Comparison of ENCODE assay signal across 1 cellular context in the genomic region with DNA sequence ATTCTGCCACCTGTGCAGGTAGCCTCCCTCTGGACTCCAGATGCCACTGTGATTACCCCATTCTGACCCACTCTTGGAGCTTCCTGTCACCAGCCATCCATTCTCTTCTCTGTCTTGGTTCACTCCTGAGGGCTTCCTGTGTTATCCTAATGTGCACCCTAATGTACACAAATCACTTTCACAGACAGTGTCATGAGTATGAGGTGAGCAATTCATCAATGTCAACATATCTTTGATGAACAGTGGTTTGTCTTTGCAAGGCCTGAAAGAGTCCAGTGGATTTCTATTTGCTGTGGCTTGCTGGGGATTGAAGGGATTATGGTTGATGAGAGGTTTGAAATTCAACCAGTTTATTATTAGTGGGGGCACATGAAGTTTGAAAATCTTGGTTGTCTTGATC.
TF ChIP-seq lines count a peak whose summit lies in the region.

No MANE protein-coding gene starts in this region.

TF ChIP-seq in K562, 482 proteins besides CTCF, POLR2A, EP300 and RAD21 (continued from another document):
- TF ChIP-seq, protein P1, sequence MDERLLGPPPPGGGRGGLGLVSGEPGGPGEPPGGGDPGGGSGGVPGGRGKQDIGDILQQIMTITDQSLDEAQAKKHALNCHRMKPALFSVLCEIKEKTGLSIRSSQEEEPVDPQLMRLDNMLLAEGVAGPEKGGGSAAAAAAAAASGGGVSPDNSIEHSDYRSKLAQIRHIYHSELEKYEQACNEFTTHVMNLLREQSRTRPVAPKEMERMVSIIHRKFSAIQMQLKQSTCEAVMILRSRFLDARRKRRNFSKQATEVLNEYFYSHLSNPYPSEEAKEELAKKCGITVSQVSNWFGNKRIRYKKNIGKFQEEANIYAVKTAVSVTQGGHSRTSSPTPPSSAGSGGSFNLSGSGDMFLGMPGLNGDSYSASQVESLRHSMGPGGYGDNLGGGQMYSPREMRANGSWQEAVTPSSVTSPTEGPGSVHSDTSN (CRISPR knock-in tag; IDR thresholded peaks at IDR 0.05; ENCODE audit: low read depth), result no peak
- TF ChIP-seq, protein P1 (tag; conservative IDR thresholded peaks at IDR 0.05; ENCODE audit: low read depth), result peak; percentile 59
- TF ChIP-seq ZNF445 (CRISPR knock-in tag; IDR thresholded peaks at IDR 0.05; ENCODE audit: low read depth) (no peak), GABPB2 (CRISPR knock-in tag; conservative IDR thresholded peaks at IDR 0.05) (no peak), CHD1 (IDR thresholded peaks at IDR 0.05; ENCODE audit: low read length) (no peak), MEIS2 (IDR thresholded peaks at IDR 0.05; ENCODE audit: partially characterized antibody) (peak; percentile 84), FOSL1 (tag; conservative IDR thresholded peaks at IDR 0.05) (no peak), DNMT1 (IDR thresholded peaks at IDR 0.05) (no peak), POLR3G (IDR thresholded peaks at IDR 0.05; ENCODE audit: extremely low read depth, insufficient read length, insufficient replicate concordance) (no peak), ARHGAP35 (IDR thresholded peaks at IDR 0.05; ENCODE audit: partially characterized antibody) (peak; percentile 58), ZNF146 (CRISPR knock-in tag; IDR thresholded peaks at IDR 0.05; ENCODE audit: unreplicated experiment) (no peak)
